ENCODE assay signal across 1 cellular context in the genomic region with DNA sequence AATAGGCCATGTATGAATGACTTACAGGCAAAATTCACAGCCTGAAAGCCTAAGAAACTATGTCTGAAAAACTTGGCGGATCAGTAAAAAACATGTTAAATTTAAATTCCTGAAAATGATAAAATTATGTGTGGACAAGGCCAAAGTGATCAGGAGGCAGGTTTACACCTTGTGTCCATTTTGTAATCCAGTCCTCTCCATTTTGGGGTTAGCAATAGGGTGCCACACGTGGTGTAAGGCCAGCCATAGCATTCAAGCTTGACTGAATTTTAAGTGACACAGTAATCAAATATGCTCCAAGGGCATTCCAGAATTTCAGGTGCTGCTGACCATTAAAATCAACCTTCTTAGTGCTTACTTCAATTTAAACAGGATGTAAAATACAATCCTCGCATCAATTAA.
TF ChIP-seq lines count a peak whose summit lies in the region.

No MANE protein-coding gene starts in this region.

TF ChIP-seq in HepG2, 621 proteins besides CTCF, POLR2A, EP300 and RAD21 (continued from another document and continues in another):
- TF ChIP-seq HDAC2 (CRISPR knock-in tag; IDR thresholded peaks at IDR 0.05) (peak; percentile 48; the same call in 1 of the 2 replicates), NCOA2 (CRISPR knock-in tag; IDR thresholded peaks at IDR 0.05) (peak; percentile 27; the same call in 1 of the 2 replicates), SAFB2 (CRISPR knock-in tag; IDR thresholded peaks at IDR 0.05; ENCODE audit: borderline replicate concordance, low read depth) (no peak), ZSCAN25 (CRISPR knock-in tag; IDR thresholded peaks at IDR 0.05) (no peak), ZSCAN30 (CRISPR knock-in tag; IDR thresholded peaks at IDR 0.05) (no peak), YEATS4 (CRISPR knock-in tag; IDR thresholded peaks at IDR 0.05; ENCODE audit: borderline replicate concordance) (no peak; the same call in 1 of the 2 replicates), PHF5A (CRISPR knock-in tag; IDR thresholded peaks at IDR 0.05; ENCODE audit: low read depth, unreplicated experiment) (no peak), POLR2G (IDR thresholded peaks at IDR 0.05; ENCODE audit: low read depth, low read length) (no peak), KMT2A (CRISPR knock-in tag; IDR thresholded peaks at IDR 0.05) (peak; percentile 61; the same call in 1 of the 2 replicates), FOXC1 (CRISPR knock-in tag; IDR thresholded peaks at IDR 0.05; ENCODE audit: borderline replicate concordance) (no peak), PAF1 (CRISPR knock-in tag; IDR thresholded peaks at IDR 0.05) (no peak), ONECUT2 (CRISPR knock-in tag; IDR thresholded peaks at IDR 0.05) (no peak), MXD4 (CRISPR knock-in tag; IDR thresholded peaks at IDR 0.05) (0 out of 2 replicates have a peak, but pooled peaks have one; percentile 58), KAT8 (CRISPR knock-in tag; IDR thresholded peaks at IDR 0.05) (peak; percentile 17; the same call in 1 of the 2 replicates), ZNF775 (CRISPR knock-in tag; IDR thresholded peaks at IDR 0.05; ENCODE audit: borderline replicate concordance) (no peak), MTF2 (CRISPR knock-in tag; IDR thresholded peaks at IDR 0.05; ENCODE audit: borderline replicate concordance) (no peak), FOSL2 (CRISPR knock-in tag; IDR thresholded peaks at IDR 0.05) (peak; percentile 58), GTF3A (CRISPR knock-in tag; conservative IDR thresholded peaks at IDR 0.05) (no peak), ZSCAN31 (CRISPR knock-in tag; IDR thresholded peaks at IDR 0.05; ENCODE audit: low read depth) (no peak), ZKSCAN8 (CRISPR knock-in tag; IDR thresholded peaks at IDR 0.05; ENCODE audit: borderline replicate concordance) (no peak), CCDC6 (CRISPR knock-in tag; IDR thresholded peaks at IDR 0.05) (no peak), BORCS8-MEF2B (CRISPR knock-in tag; IDR thresholded peaks at IDR 0.05) (no peak), SOX13 (IDR thresholded peaks at IDR 0.05) (no peak), SOX13 (CRISPR knock-in tag; conservative IDR thresholded peaks at IDR 0.05 in 1 of 2, IDR thresholded peaks at IDR 0.05 in 1 of 2) (peak in 1 of 2 experiments; percentile 16; a peak in 1 of 4 replicates), ZNF598 (CRISPR knock-in tag; IDR thresholded peaks at IDR 0.05; ENCODE audit: borderline replicate concordance) (no peak), PHF8 (CRISPR knock-in tag; IDR thresholded peaks at IDR 0.05) (no peak; the same call in 1 of the 2 replicates), YEATS2 (CRISPR knock-in tag; IDR thresholded peaks at IDR 0.05; ENCODE audit: borderline replicate concordance) (no peak), MAFG (CRISPR knock-in tag; IDR thresholded peaks at IDR 0.05) (no peak), ZNF83 (CRISPR knock-in tag; IDR thresholded peaks at IDR 0.05; ENCODE audit: borderline replicate concordance) (no peak), BRD4 (CRISPR knock-in tag; IDR thresholded peaks at IDR 0.05) (no peak), ISX (CRISPR knock-in tag; conservative IDR thresholded peaks at IDR 0.05) (no peak), ZFP1 (CRISPR knock-in tag; IDR thresholded peaks at IDR 0.05) (no peak), SMAD3 (CRISPR knock-in tag; IDR thresholded peaks at IDR 0.05) (0 out of 2 replicates have a peak, but pooled peaks have one; percentile 22), CREB1 (IDR thresholded peaks at IDR 0.05) (no peak), CREB1 (CRISPR knock-in tag; IDR thresholded peaks at IDR 0.05) (no peak; the same call in 1 of the 2 replicates), PHB2 (IDR thresholded peaks at IDR 0.05; ENCODE audit: partially characterized antibody) (no peak), EZH2 (conservative IDR thresholded peaks at IDR 0.05; ENCODE audit: low read depth, low read length) (no peak), ZBTB1 (CRISPR knock-in tag; IDR thresholded peaks at IDR 0.05; ENCODE audit: borderline replicate concordance) (no peak), ZNF549 (CRISPR knock-in tag; IDR thresholded peaks at IDR 0.05) (no peak), ZNF101 (CRISPR knock-in tag; IDR thresholded peaks at IDR 0.05; ENCODE audit: borderline replicate concordance, low read depth) (no peak), ZNF496 (CRISPR knock-in tag; IDR thresholded peaks at IDR 0.05; ENCODE audit: insufficient replicate concordance) (no peak), NR2C2 (CRISPR knock-in tag; IDR thresholded peaks at IDR 0.05; ENCODE audit: borderline replicate concordance) (peak; percentile 9; the same call in 1 of the 2 replicates), ZSCAN21 (CRISPR knock-in tag; IDR thresholded peaks at IDR 0.05; ENCODE audit: borderline replicate concordance) (no peak)
- TF ChIP-seq, protein P1, sequence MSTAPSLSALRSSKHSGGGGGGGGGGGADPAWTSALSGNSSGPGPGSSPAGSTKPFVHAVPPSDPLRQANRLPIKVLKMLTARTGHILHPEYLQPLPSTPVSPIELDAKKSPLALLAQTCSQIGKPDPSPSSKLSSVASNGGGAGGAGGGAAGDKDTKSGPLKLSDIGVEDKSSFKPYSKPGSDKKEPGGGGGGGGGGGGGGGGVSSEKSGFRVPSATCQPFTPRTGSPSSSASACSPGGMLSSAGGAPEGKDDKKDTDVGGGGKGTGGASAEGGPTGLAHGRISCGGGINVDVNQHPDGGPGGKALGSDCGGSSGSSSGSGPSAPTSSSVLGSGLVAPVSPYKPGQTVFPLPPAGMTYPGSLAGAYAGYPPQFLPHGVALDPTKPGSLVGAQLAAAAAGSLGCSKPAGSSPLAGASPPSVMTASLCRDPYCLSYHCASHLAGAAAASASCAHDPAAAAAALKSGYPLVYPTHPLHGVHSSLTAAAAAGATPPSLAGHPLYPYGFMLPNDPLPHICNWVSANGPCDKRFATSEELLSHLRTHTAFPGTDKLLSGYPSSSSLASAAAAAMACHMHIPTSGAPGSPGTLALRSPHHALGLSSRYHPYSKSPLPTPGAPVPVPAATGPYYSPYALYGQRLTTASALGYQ (CRISPR knock-in tag; IDR thresholded peaks at IDR 0.05) = no peak
- TF ChIP-seq, protein P2, sequence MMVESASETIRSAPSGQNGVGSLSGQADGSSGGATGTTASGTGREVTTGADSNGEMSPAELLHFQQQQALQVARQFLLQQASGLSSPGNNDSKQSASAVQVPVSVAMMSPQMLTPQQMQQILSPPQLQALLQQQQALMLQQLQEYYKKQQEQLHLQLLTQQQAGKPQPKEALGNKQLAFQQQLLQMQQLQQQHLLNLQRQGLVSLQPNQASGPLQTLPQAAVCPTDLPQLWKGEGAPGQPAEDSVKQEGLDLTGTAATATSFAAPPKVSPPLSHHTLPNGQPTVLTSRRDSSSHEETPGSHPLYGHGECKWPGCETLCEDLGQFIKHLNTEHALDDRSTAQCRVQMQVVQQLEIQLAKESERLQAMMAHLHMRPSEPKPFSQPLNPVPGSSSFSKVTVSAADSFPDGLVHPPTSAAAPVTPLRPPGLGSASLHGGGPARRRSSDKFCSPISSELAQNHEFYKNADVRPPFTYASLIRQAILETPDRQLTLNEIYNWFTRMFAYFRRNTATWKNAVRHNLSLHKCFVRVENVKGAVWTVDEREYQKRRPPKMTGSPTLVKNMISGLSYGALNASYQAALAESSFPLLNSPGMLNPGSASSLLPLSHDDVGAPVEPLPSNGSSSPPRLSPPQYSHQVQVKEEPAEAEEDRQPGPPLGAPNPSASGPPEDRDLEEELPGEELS (CRISPR knock-in tag; IDR thresholded peaks at IDR 0.05) = no peak
- TF ChIP-seq, protein P3, sequence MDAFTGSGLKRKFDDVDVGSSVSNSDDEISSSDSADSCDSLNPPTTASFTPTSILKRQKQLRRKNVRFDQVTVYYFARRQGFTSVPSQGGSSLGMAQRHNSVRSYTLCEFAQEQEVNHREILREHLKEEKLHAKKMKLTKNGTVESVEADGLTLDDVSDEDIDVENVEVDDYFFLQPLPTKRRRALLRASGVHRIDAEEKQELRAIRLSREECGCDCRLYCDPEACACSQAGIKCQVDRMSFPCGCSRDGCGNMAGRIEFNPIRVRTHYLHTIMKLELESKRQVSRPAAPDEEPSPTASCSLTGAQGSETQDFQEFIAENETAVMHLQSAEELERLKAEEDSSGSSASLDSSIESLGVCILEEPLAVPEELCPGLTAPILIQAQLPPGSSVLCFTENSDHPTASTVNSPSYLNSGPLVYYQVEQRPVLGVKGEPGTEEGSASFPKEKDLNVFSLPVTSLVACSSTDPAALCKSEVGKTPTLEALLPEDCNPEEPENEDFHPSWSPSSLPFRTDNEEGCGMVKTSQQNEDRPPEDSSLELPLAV (CRISPR knock-in tag; conservative IDR thresholded peaks at IDR 0.05; ENCODE audit: low read depth) = no peak
- TF ChIP-seq, protein P4, sequence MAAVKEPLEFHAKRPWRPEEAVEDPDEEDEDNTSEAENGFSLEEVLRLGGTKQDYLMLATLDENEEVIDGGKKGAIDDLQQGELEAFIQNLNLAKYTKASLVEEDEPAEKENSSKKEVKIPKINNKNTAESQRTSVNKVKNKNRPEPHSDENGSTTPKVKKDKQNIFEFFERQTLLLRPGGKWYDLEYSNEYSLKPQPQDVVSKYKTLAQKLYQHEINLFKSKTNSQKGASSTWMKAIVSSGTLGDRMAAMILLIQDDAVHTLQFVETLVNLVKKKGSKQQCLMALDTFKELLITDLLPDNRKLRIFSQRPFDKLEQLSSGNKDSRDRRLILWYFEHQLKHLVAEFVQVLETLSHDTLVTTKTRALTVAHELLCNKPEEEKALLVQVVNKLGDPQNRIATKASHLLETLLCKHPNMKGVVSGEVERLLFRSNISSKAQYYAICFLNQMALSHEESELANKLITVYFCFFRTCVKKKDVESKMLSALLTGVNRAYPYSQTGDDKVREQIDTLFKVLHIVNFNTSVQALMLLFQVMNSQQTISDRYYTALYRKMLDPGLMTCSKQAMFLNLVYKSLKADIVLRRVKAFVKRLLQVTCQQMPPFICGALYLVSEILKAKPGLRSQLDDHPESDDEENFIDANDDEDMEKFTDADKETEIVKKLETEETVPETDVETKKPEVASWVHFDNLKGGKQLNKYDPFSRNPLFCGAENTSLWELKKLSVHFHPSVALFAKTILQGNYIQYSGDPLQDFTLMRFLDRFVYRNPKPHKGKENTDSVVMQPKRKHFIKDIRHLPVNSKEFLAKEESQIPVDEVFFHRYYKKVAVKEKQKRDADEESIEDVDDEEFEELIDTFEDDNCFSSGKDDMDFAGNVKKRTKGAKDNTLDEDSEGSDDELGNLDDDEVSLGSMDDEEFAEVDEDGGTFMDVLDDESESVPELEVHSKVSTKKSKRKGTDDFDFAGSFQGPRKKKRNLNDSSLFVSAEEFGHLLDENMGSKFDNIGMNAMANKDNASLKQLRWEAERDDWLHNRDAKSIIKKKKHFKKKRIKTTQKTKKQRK (IDR thresholded peaks at IDR 0.05; ENCODE audit: low read length) = no peak
- TF ChIP-seq, protein P5, sequence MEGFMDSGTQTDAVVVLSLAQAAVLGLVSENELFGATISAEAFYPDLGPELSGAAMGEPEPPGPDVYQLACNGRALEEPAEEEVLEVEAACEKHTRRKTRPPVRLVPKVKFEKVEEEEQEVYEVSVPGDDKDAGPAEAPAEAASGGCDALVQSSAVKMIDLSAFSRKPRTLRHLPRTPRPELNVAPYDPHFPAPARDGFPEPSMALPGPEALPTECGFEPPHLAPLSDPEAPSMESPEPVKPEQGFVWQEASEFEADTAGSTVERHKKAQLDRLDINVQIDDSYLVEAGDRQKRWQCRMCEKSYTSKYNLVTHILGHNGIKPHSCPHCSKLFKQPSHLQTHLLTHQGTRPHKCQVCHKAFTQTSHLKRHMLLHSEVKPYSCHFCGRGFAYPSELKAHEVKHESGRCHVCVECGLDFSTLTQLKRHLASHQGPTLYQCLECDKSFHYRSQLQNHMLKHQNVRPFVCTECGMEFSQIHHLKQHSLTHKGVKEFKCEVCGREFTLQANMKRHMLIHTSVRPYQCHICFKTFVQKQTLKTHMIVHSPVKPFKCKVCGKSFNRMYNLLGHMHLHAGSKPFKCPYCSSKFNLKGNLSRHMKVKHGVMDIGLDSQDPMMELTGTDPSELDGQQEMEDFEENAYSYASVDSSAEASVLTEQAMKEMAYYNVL (CRISPR knock-in tag; IDR thresholded peaks at IDR 0.05; ENCODE audit: borderline replicate concordance) = no peak
- TF ChIP-seq, protein P6, sequence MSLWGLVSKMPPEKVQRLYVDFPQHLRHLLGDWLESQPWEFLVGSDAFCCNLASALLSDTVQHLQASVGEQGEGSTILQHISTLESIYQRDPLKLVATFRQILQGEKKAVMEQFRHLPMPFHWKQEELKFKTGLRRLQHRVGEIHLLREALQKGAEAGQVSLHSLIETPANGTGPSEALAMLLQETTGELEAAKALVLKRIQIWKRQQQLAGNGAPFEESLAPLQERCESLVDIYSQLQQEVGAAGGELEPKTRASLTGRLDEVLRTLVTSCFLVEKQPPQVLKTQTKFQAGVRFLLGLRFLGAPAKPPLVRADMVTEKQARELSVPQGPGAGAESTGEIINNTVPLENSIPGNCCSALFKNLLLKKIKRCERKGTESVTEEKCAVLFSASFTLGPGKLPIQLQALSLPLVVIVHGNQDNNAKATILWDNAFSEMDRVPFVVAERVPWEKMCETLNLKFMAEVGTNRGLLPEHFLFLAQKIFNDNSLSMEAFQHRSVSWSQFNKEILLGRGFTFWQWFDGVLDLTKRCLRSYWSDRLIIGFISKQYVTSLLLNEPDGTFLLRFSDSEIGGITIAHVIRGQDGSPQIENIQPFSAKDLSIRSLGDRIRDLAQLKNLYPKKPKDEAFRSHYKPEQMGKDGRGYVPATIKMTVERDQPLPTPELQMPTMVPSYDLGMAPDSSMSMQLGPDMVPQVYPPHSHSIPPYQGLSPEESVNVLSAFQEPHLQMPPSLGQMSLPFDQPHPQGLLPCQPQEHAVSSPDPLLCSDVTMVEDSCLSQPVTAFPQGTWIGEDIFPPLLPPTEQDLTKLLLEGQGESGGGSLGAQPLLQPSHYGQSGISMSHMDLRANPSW (CRISPR knock-in tag; IDR thresholded peaks at IDR 0.05; ENCODE audit: borderline replicate concordance) = no peak
- TF ChIP-seq, protein P7, sequence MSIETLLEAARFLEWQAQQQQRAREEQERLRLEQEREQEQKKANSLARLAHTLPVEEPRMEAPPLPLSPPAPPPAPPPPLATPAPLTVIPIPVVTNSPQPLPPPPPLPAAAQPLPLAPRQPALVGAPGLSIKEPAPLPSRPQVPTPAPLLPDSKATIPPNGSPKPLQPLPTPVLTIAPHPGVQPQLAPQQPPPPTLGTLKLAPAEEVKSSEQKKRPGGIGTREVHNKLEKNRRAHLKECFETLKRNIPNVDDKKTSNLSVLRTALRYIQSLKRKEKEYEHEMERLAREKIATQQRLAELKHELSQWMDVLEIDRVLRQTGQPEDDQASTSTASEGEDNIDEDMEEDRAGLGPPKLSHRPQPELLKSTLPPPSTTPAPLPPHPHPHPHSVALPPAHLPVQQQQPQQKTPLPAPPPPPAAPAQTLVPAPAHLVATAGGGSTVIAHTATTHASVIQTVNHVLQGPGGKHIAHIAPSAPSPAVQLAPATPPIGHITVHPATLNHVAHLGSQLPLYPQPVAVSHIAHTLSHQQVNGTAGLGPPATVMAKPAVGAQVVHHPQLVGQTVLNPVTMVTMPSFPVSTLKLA (IDR thresholded peaks at IDR 0.05) = 0 out of 2 replicates have a peak, but pooled peaks have one; percentile 15
- TF ChIP-seq, protein P8, sequence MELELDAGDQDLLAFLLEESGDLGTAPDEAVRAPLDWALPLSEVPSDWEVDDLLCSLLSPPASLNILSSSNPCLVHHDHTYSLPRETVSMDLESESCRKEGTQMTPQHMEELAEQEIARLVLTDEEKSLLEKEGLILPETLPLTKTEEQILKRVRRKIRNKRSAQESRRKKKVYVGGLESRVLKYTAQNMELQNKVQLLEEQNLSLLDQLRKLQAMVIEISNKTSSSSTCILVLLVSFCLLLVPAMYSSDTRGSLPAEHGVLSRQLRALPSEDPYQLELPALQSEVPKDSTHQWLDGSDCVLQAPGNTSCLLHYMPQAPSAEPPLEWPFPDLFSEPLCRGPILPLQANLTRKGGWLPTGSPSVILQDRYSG (CRISPR knock-in tag; IDR thresholded peaks at IDR 0.05) = no peak
- TF ChIP-seq, protein P9, sequence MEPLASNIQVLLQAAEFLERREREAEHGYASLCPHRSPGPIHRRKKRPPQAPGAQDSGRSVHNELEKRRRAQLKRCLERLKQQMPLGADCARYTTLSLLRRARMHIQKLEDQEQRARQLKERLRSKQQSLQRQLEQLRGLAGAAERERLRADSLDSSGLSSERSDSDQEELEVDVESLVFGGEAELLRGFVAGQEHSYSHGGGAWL (CRISPR knock-in tag; IDR thresholded peaks at IDR 0.05) = no peak
